ENCODE assay signal across 19 cellular contexts in the genomic region with DNA sequence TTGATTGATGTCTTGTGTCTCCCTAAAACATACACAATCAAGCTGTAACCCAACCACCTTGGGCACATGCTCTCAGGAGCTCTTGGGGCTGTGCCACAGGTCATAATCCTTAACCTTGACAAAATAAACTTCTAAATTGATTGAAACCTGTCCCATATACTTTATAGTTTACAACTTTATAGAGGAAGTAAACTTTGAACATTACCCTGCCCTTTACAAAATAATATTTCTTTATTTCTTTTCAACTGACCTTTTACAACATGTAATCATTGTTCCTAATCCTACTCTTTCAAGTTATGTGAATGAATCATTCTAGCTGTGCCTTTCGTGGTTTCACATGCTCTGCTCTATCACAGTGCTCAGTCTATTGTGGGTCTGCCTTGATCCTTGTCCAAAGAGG.
DNase-seq lines count a peak whose midpoint lies in the region; ATAC-seq, FAIRE-seq and TF ChIP-seq lines count a peak whose summit lies in the region.
"Had no signal": no experiment of that assay in that cellular context is flagged by ENCODE, and none has a peak within 500 bp of the region (broad histone marks: within the 10 kb centered on the region; RNA-seq: fewer than 3 reads in every experiment).

No MANE protein-coding gene starts in this region.

- H3K23ac ChIP-seq in mesendoderm (ENCODE audit: low read length): no peak overlapping the region

- H3K79me1 ChIP-seq in mesendoderm (ENCODE audit: low read length): no peaks in the 10 kb centered on the region

- peak overlapping the region; percentile 45 for H3K27ac Mint-ChIP-seq in T-helper 17 cell
- H3K27ac Mint-ChIP-seq: natural killer cell had no signal

- no peak overlapping the region for H2BK5ac ChIP-seq in mesendoderm (ENCODE audit: low read length)

- H2AK5ac ChIP-seq in mesendoderm (ENCODE audit: low read length): no peak overlapping the region

- H3K36me3 ChIP-seq in KMS-11 (ENCODE audit: insufficient read depth) (no peaks in the 10 kb centered on the region), pancreas (no peaks in the 10 kb centered on the region), mesendoderm (ENCODE audit: control insufficient read depth, insufficient read depth, low read length) (no peaks in the 10 kb centered on the region)
- H3K36me3 ChIP-seq: adrenal gland, BE2C, left lung, right atrium auricular region, SJSA1 had no signal

- no peak overlapping the region for H2BK120ac ChIP-seq in mesendoderm (ENCODE audit: low read depth, low read length)

- H3K4me1 ChIP-seq in KMS-11 (ENCODE audit: low read depth, poor library complexity, severe bottlenecking) (peaks cover 75% of the 10 kb centered on the region), pancreas (no peaks in the 10 kb centered on the region), mesendoderm (ENCODE audit: control insufficient read depth, low read depth, low read length) (peaks cover 7% of the 10 kb centered on the region)
- H3K4me1 ChIP-seq: adrenal gland, BE2C, left lung, right atrium auricular region had no signal

- peak overlapping the region; percentile 47; the same call in 1 of the 2 replicates for H2AFZ ChIP-seq in KMS-11 (ENCODE audit: low read depth)

- H3K27me3 ChIP-seq in KMS-11 (ENCODE audit: insufficient read depth, low read depth) (no peaks in the 10 kb centered on the region), pancreas (no peaks in the 10 kb centered on the region), mesendoderm (ENCODE audit: insufficient read depth, low read length, poor library complexity) (no peaks in the 10 kb centered on the region)
- H3K27me3 ChIP-seq: adrenal gland, BE2C, left lung, right atrium auricular region, SJSA1 had no signal

- H4K20me1 ChIP-seq in KMS-11 (ENCODE audit: insufficient read depth): no peaks in the 10 kb centered on the region

- H3K4me3 ChIP-seq in KMS-11 (IDR thresholded peaks at IDR 0.05; ENCODE audit: insufficient read depth, low read depth, low read length): no peak overlapping the region
- no peak overlapping the region for H3K4me3 ChIP-seq in pancreas
- no peak overlapping the region for H3K4me3 ChIP-seq in mesendoderm (ENCODE audit: low read length)
- H3K4me3 ChIP-seq: adrenal gland, left lung, right atrium auricular region, SJSA1 had no signal

- peaks cover 4% of the 10 kb centered on the region for H3K36me3 Mint-ChIP-seq in T-helper 17 cell (ENCODE audit: low read depth)
- H3K36me3 Mint-ChIP-seq: natural killer cell had no signal

- WGBS in pancreas, 2 donors: 44 to 60% methylated on average over 1 of the region's 1 CpG
- WGBS in mesendoderm (ENCODE audit: extremely low coverage, insufficient coverage, low lambda C conversion rate): no CpG with 5 or more reads among the region's 1 CpG

- peak overlapping the region; percentile 97 for H3K27ac ChIP-seq in KMS-11
- no peak overlapping the region for H3K27ac ChIP-seq in pancreas
- no peak overlapping the region for H3K27ac ChIP-seq in mesendoderm (ENCODE audit: low read depth, low read length)
- H3K27ac ChIP-seq: adrenal gland, left lung, right atrium auricular region, SJSA1 had no signal

- H3K9me3 ChIP-seq in T-helper 17 cell (ENCODE audit: control insufficient read depth, low read length, poor library complexity, severe bottlenecking) (no peaks in the 10 kb centered on the region), pancreas (no peaks in the 10 kb centered on the region)
- H3K9me3 ChIP-seq: adrenal gland, BE2C, left lung, right atrium auricular region, SJSA1 had no signal

- H2BK15ac ChIP-seq in mesendoderm (replicated peaks; ENCODE audit: low read depth): no peak overlapping the region

- peak; percentile 83 for FAIRE-seq in pancreas (lab: Jason Lieb, UNC)

- H3K4ac ChIP-seq in mesendoderm (ENCODE audit: low read depth, low read length): no peak overlapping the region

- H3K9ac ChIP-seq in KMS-11 (peak overlapping the region; percentile 47; the same call in 1 of the 2 replicates), mesendoderm (ENCODE audit: low read length) (no peak overlapping the region)

- H3K4me2 ChIP-seq in KMS-11 (peak overlapping the region; percentile 94), mesendoderm (ENCODE audit: low read length) (no peak overlapping the region)

- no peak for ATAC-seq in T-helper 17 cell
- ATAC-seq in pancreas: no peak
- ATAC-seq: left lung, natural killer cell had no signal

- TF ChIP-seq CTCF in KMS-11 (conservative IDR thresholded peaks at IDR 0.05; ENCODE audit: low read depth, low read length) (no peak), pancreas (IDR thresholded peaks at IDR 0.05) (no peak)

- H3K56ac ChIP-seq in mesendoderm (ENCODE audit: low read length): no peak overlapping the region

- no peak overlapping the region for H3K4me3 Mint-ChIP-seq in T-helper 17 cell
- H3K4me3 Mint-ChIP-seq: natural killer cell had no signal

- H3K27me3 Mint-ChIP-seq in T-helper 17 cell: no peaks in the 10 kb centered on the region

- no peak overlapping the region for H4K5ac ChIP-seq in mesendoderm (ENCODE audit: low read length)

- no peak overlapping the region for H4K8ac ChIP-seq in mesendoderm (ENCODE audit: low read depth, low read length)

- H3K79me2 ChIP-seq in KMS-11 (ENCODE audit: insufficient read depth, low read depth): no peaks in the 10 kb centered on the region
- H3K79me2 ChIP-seq in mesendoderm (ENCODE audit: control insufficient read depth, insufficient read depth, low read length): no peaks in the 10 kb centered on the region

- DNase-seq in T-helper 17 cell (no peak), glomerular visceral epithelial cell (ENCODE audit: extremely low spot score) (peak; percentile 17), pancreas (no peak), EL (no peak), NCI-H1436 treated with DMSO at 0.1 percent for 48 hours (lab: John Stamatoyannopoulos, UW) (no peak), mesendoderm (no peak), T-helper 9 cell (no peak)
- DNase-seq: adrenal gland; BE2C; DMS153; hippocampal formation; Kasumi-1; left lung; natural killer cell; NCI-H510A treated with DMSO at 0.1 percent for 48 hours; stimulated activated CD4-positive, alpha-beta T cell treated with anti-CD3 and anti-CD28 coated beads, Interleukin-2, amount 100 ng/mL, for 24 hours had no signal

- peaks cover 3% of the 10 kb centered on the region for H3K4me1 Mint-ChIP-seq in T-helper 17 cell
- H3K4me1 Mint-ChIP-seq: natural killer cell had no signal

- intact Hi-C loops in pancreas (cut with DNase I): no loop called here

- no peak overlapping the region for H3K18ac ChIP-seq in mesendoderm (ENCODE audit: low read length)
